10 cellular contexts compared by ENCODE assay signal in genomic region chr11:34890089-34890488, GRCh38. TPM values are rescaled to one million over a fixed set of nuclear protein-coding genes. Genes with fewer than 3 reads are reported as not detected.
DNase-seq lines count a peak whose midpoint lies in the region; ATAC-seq and TF ChIP-seq lines count a peak whose summit lies in the region.
"Had no signal": no experiment of that assay in that cellular context is flagged by ENCODE, and none has a peak within 500 bp of the region (broad histone marks: within the 10 kb centered on the region; RNA-seq: fewer than 3 reads in every experiment).

No MANE protein-coding gene starts in this region.

- no peak overlapping the region for H2AFZ ChIP-seq in Loucy (ENCODE audit: low read length)

- H3K9me3 ChIP-seq in Loucy (ENCODE audit: insufficient read depth, low read depth, low read length): no peaks in the 10 kb centered on the region
- H3K9me3 ChIP-seq: gastrocnemius medialis had no signal

- no peaks in the 10 kb centered on the region for H4K20me1 ChIP-seq in Loucy (ENCODE audit: insufficient read depth, low read length, poor library complexity, severe bottlenecking)

- no peak overlapping the region for H3K27ac Mint-ChIP-seq in MCF 10A (ENCODE audit: low read depth, unreplicated experiment)
- H3K27ac Mint-ChIP-seq in mesothelial cell of epicardium: no peak overlapping the region
- H3K27ac Mint-ChIP-seq in activated CD8-positive, alpha-beta memory T cell treated with anti-CD3 and anti-CD28 coated beads, Interleukin-2, amount 10 ng/mL, durations not matched to agents 7 days and 5 days: no peak overlapping the region

- H3K4me3 Mint-ChIP-seq in MCF 10A (ENCODE audit: unreplicated experiment): no peak overlapping the region
- no peak overlapping the region for H3K4me3 Mint-ChIP-seq in mesothelial cell of epicardium
- H3K4me3 Mint-ChIP-seq in activated CD8-positive, alpha-beta memory T cell treated with anti-CD3 and anti-CD28 coated beads, Interleukin-2, amount 10 ng/mL, durations not matched to agents 7 days and 5 days: no peak overlapping the region

- H3K4me1 ChIP-seq in Loucy (ENCODE audit: insufficient read depth, low read length, poor library complexity, severe bottlenecking): no peaks in the 10 kb centered on the region

- no peak overlapping the region for H3K9ac ChIP-seq in Loucy (ENCODE audit: low read depth, low read length, poor library complexity, severe bottlenecking)

- H3K36me3 Mint-ChIP-seq in MCF 10A (ENCODE audit: insufficient read depth, unreplicated experiment) (peaks cover 15% of the 10 kb centered on the region), mesothelial cell of epicardium (peaks cover 7% of the 10 kb centered on the region)
- H3K36me3 Mint-ChIP-seq in activated CD8-positive, alpha-beta memory T cell treated with anti-CD3 and anti-CD28 coated beads, Interleukin-2, amount 10 ng/mL, durations not matched to agents 7 days and 5 days: peaks cover 3% of the 10 kb centered on the region

- TF ChIP-seq CTCF in BJ (IDR thresholded peaks at IDR 0.05; ENCODE audit: insufficient read depth, low read depth, low read length): peak; percentile 16; the same call in 1 of the 2 replicates
- peak; percentile 62 for TF ChIP-seq CTCF in Loucy (conservative IDR thresholded peaks at IDR 0.05; ENCODE audit: low read length)
- no peak for TF ChIP-seq CTCF in MCF 10A (IDR thresholded peaks at IDR 0.05; ENCODE audit: unreplicated experiment)
- peak; percentile 22 for TF ChIP-seq CTCF in mesothelial cell of epicardium (IDR thresholded peaks at IDR 0.05; ENCODE audit: unreplicated experiment)

- CTCF ChIA-PET in BJ (lab: Yijun Ruan, JAX): interaction anchor here (0.9 to 2.4 kb wide), 5 partner anchors 12 to 377 kb away, joined by 3 to 26 read pairs (median 4); no protein-coding TSS in a partner anchor
- CTCF ChIA-PET in MCF 10A (lab: Yijun Ruan, JAX): interaction anchor here (0.6 to 5.5 kb wide), 17 partner anchors 10 to 533 kb away, joined by 3 to 116 read pairs (median 6); partner anchors contain the start of genes ABTB2 and ELF5
- CTCF ChIA-PET in activated CD8-positive, alpha-beta memory T cell treated with anti-CD3 and anti-CD28 coated beads, Interleukin-2, amount 10 ng/mL, durations not matched to agents 7 days and 5 days (lab: Charles Lee): interaction anchor here (1.4 to 1.6 kb wide), 2 partner anchors 304 to 377 kb away, joined by 5 to 11 read pairs; no protein-coding TSS in a partner anchor

- H3K27me3 ChIP-seq in BJ (ENCODE audit: control insufficient read depth, insufficient read depth, low read length) (no peaks in the 10 kb centered on the region), Loucy (ENCODE audit: insufficient read depth, low read length, poor library complexity, severe bottlenecking) (no peaks in the 10 kb centered on the region)
- H3K27me3 ChIP-seq: gastrocnemius medialis had no signal

- H3K9me3 Mint-ChIP-seq in MCF 10A (ENCODE audit: unreplicated experiment) (no peaks in the 10 kb centered on the region), mesothelial cell of epicardium (no peaks in the 10 kb centered on the region)
- no peaks in the 10 kb centered on the region for H3K9me3 Mint-ChIP-seq in activated CD8-positive, alpha-beta memory T cell treated with anti-CD3 and anti-CD28 coated beads, Interleukin-2, amount 10 ng/mL, durations not matched to agents 7 days and 5 days (ENCODE audit: low read depth)

- no peaks in the 10 kb centered on the region for H3K79me2 ChIP-seq in Loucy (ENCODE audit: insufficient read depth, low read length)

- no peak for ATAC-seq in GM19467 (IDR thresholded peaks at IDR 0.05; ENCODE audit: unreplicated experiment)
- no peak for ATAC-seq in activated CD8-positive, alpha-beta memory T cell treated with anti-CD3 and anti-CD28 coated beads, Interleukin-2, amount 10 ng/mL, durations not matched to agents 7 days and 5 days

- H3K4me3 ChIP-seq in BJ (ENCODE audit: low read depth, low read length) (no peak overlapping the region), Loucy (ENCODE audit: low read length, poor library complexity, severe bottlenecking) (no peak overlapping the region)
- H3K4me3 ChIP-seq: gastrocnemius medialis had no signal

- intact Hi-C loops in MCF 10A (cut with micrococcal nuclease): loop anchor here (1.0 kb wide), 2 partner anchors 236 to 304 kb away; no protein-coding TSS in a partner anchor

- H3K4me1 Mint-ChIP-seq in MCF 10A (ENCODE audit: insufficient read depth, unreplicated experiment): peaks cover 12% of the 10 kb centered on the region
- H3K4me1 Mint-ChIP-seq in mesothelial cell of epicardium: no peaks in the 10 kb centered on the region
- no peaks in the 10 kb centered on the region for H3K4me1 Mint-ChIP-seq in activated CD8-positive, alpha-beta memory T cell treated with anti-CD3 and anti-CD28 coated beads, Interleukin-2, amount 10 ng/mL, durations not matched to agents 7 days and 5 days

- H3K36me3 ChIP-seq in BJ (ENCODE audit: control insufficient read depth, insufficient read depth, low read length): no peaks in the 10 kb centered on the region
- H3K36me3 ChIP-seq in Loucy (ENCODE audit: insufficient read depth, low read length): peaks cover 5% of the 10 kb centered on the region; the same call in 1 of the 2 replicates

- DNase-seq in BJ (ENCODE audit: low read depth): no peak
- DNase-seq in MCF 10A (ENCODE audit: unreplicated experiment): peak; percentile 27
- DNase-seq in mesothelial cell of epicardium (ENCODE audit: low spot score in 2 of 2, unreplicated experiment in 2 of 2): no peak
- DNase-seq in DMS114 treated with DMSO at 0.1 percent for 48 hours (lab: John Stamatoyannopoulos, UW; ENCODE audit: unreplicated experiment): no peak
- DNase-seq in activated CD8-positive, alpha-beta memory T cell treated with anti-CD3 and anti-CD28 coated beads, Interleukin-2, amount 10 ng/mL, durations not matched to agents 7 days and 5 days: no peak
- no peak for DNase-seq in kidney glomerular epithelial cell (lab: John Stamatoyannopoulos, UW)
- DNase-seq: DND-41, gastrocnemius medialis had no signal

- POLR2A ChIA-PET in BJ (lab: Charles Lee) (no interaction called here), MCF 10A (lab: Yijun Ruan, JAX) (interaction anchor here (1.0 to 3.9 kb wide), 4 partner anchors 236 to 304 kb away, joined by 3 to 24 read pairs (median 12); no protein-coding TSS in a partner anchor)

- no peak overlapping the region for H3K4me2 ChIP-seq in Loucy (ENCODE audit: low read depth, low read length, poor library complexity, severe bottlenecking)

- H3K9me2 ChIP-seq in Loucy (replicated peaks; ENCODE audit: low read depth, low read length): no peaks in the 10 kb centered on the region

- BruUV-seq in MCF 10A (replicated peaks; lab: Mats Ljungman, UMichigan): no TSS peak

- H3K27me3 Mint-ChIP-seq in MCF 10A (ENCODE audit: insufficient read depth, unreplicated experiment) (no peaks in the 10 kb centered on the region), mesothelial cell of epicardium (ENCODE audit: low read depth) (no peaks in the 10 kb centered on the region)
- H3K27me3 Mint-ChIP-seq in activated CD8-positive, alpha-beta memory T cell treated with anti-CD3 and anti-CD28 coated beads, Interleukin-2, amount 10 ng/mL, durations not matched to agents 7 days and 5 days: no peaks in the 10 kb centered on the region

- no peaks in the 10 kb centered on the region for H3F3A ChIP-seq in Loucy (ENCODE audit: low read depth)

RNA-seq across cellular contexts. Expression of gene APIP, which starts 26.1 kb away (rescaled TPM):
- 10.0 and 18.2 TPM in 2 replicates for polyA plus RNA-seq in BJ (2011; rRNA removed)
- 2.6 TPM in 2 replicates for polyA minus RNA-seq in BJ (2011; rRNA and poly(A)+ RNA removed)
- total RNA-seq in MCF 10A (2022): 32.4 and 36.9 TPM in 2 replicates
- 22.9 to 23.9 TPM (median 22.9 TPM) in 3 replicates for total RNA-seq in mesothelial cell of epicardium
- 10 to 100 TPM; 23.9 to 30.0 TPM for total RNA-seq in activated CD8-positive, alpha-beta memory T cell treated with anti-CD3 and anti-CD28 coated beads, Interleukin-2, amount 10 ng/mL, durations not matched to agents 7 days and 5 days

RNA-seq across cellular contexts. Expression of gene PDHX, which starts 26.3 kb away (rescaled TPM):
- polyA plus RNA-seq in BJ (2011; rRNA removed): 21.7 and 29.7 TPM in 2 replicates
- polyA minus RNA-seq in BJ (2011; rRNA and poly(A)+ RNA removed): 14.9 and 21.6 TPM in 2 replicates
- total RNA-seq in MCF 10A (2022) (35.5 and 35.9 TPM in 2 replicates), mesothelial cell of epicardium (43.0 to 47.1 TPM (median 43.6 TPM) in 3 replicates)
- total RNA-seq in activated CD8-positive, alpha-beta memory T cell treated with anti-CD3 and anti-CD28 coated beads, Interleukin-2, amount 10 ng/mL, durations not matched to agents 7 days and 5 days: 10 to 100 TPM; 27.9 to 34.0 TPM
